ENCODE assay signal across 8 cellular contexts in genomic region chr1:149843302-149844041, GRCh38. TPM values are rescaled to one million over a fixed set of nuclear protein-coding genes. Genes with fewer than 3 reads are reported as not detected.
DNase-seq lines count a peak whose midpoint lies in the region; ATAC-seq lines count a peak whose summit lies in the region.

No MANE protein-coding gene starts in this region.

- H3K36me3 ChIP-seq in iPS-20b (ENCODE audit: insufficient read depth, low read depth, low read length), result no peaks in the 10 kb centered on the region

- no peak for ATAC-seq in activated CD8-positive, alpha-beta memory T cell treated with anti-CD3 and anti-CD28 coated beads, Interleukin-2, amount 10 ng/mL, durations not matched to agents 7 days and 5 days
- ATAC-seq in stimulated activated memory B cell treated with anti-CD40 and anti-IgM and Interleukin-4, amounts not matched to agents 10 μg/mL and 1 μg/mL and 100 μg/mL, for 72 hours, result no peak

- H3K36me3 Mint-ChIP-seq in activated CD8-positive, alpha-beta memory T cell treated with anti-CD3 and anti-CD28 coated beads, Interleukin-2, amount 10 ng/mL, durations not matched to agents 7 days and 5 days, result peaks cover 37% of the 10 kb centered on the region
- H3K36me3 Mint-ChIP-seq in activated naive CD8-positive, alpha-beta T cell treated with anti-CD3 and anti-CD28 coated beads for 36 hours, result peaks cover 27% of the 10 kb centered on the region
- H3K36me3 Mint-ChIP-seq in stimulated activated memory B cell treated with anti-CD40 and anti-IgM and Interleukin-4, amounts not matched to agents 10 μg/mL and 1 μg/mL and 100 μg/mL, for 72 hours, result peaks cover 34% of the 10 kb centered on the region

- H3K27ac ChIP-seq in iPS-20b (ENCODE audit: low read length), result peak overlapping the region; percentile 81

- H3K4me3 Mint-ChIP-seq in activated CD8-positive, alpha-beta memory T cell treated with anti-CD3 and anti-CD28 coated beads, Interleukin-2, amount 10 ng/mL, durations not matched to agents 7 days and 5 days, result peak overlapping the region; percentile 95
- peak overlapping the region; percentile 88 for H3K4me3 Mint-ChIP-seq in activated naive CD8-positive, alpha-beta T cell treated with anti-CD3 and anti-CD28 coated beads for 36 hours
- H3K4me3 Mint-ChIP-seq in stimulated activated memory B cell treated with anti-CD40 and anti-IgM and Interleukin-4, amounts not matched to agents 10 μg/mL and 1 μg/mL and 100 μg/mL, for 72 hours, result peak overlapping the region; percentile 81

- no peaks in the 10 kb centered on the region for H3K27me3 Mint-ChIP-seq in activated CD8-positive, alpha-beta memory T cell treated with anti-CD3 and anti-CD28 coated beads, Interleukin-2, amount 10 ng/mL, durations not matched to agents 7 days and 5 days
- H3K27me3 Mint-ChIP-seq in activated naive CD8-positive, alpha-beta T cell treated with anti-CD3 and anti-CD28 coated beads for 36 hours, result no peaks in the 10 kb centered on the region
- H3K27me3 Mint-ChIP-seq in stimulated activated memory B cell treated with anti-CD40 and anti-IgM and Interleukin-4, amounts not matched to agents 10 μg/mL and 1 μg/mL and 100 μg/mL, for 72 hours, result no peaks in the 10 kb centered on the region

- H3K9me3 Mint-ChIP-seq in activated CD8-positive, alpha-beta memory T cell treated with anti-CD3 and anti-CD28 coated beads, Interleukin-2, amount 10 ng/mL, durations not matched to agents 7 days and 5 days (ENCODE audit: low read depth), result no peaks in the 10 kb centered on the region
- H3K9me3 Mint-ChIP-seq in activated naive CD8-positive, alpha-beta T cell treated with anti-CD3 and anti-CD28 coated beads for 36 hours, result no peaks in the 10 kb centered on the region
- H3K9me3 Mint-ChIP-seq in stimulated activated memory B cell treated with anti-CD40 and anti-IgM and Interleukin-4, amounts not matched to agents 10 μg/mL and 1 μg/mL and 100 μg/mL, for 72 hours, result no peaks in the 10 kb centered on the region

- no peaks in the 10 kb centered on the region for H3K9me3 ChIP-seq in iPS-20b (ENCODE audit: insufficient read depth, low read depth, low read length)

- H3K4me3 ChIP-seq in iPS-20b (ENCODE audit: low read length), result peak overlapping the region; percentile 99

- no peaks in the 10 kb centered on the region for H3K27me3 ChIP-seq in iPS-20b (ENCODE audit: insufficient read depth, low read length)

- peak overlapping the region; percentile 98 for H3K27ac Mint-ChIP-seq in activated CD8-positive, alpha-beta memory T cell treated with anti-CD3 and anti-CD28 coated beads, Interleukin-2, amount 10 ng/mL, durations not matched to agents 7 days and 5 days
- H3K27ac Mint-ChIP-seq in activated naive CD8-positive, alpha-beta T cell treated with anti-CD3 and anti-CD28 coated beads for 36 hours, result peak overlapping the region; percentile 95
- H3K27ac Mint-ChIP-seq in stimulated activated memory B cell treated with anti-CD40 and anti-IgM and Interleukin-4, amounts not matched to agents 10 μg/mL and 1 μg/mL and 100 μg/mL, for 72 hours, result peak overlapping the region; percentile 76

- peaks cover 26% of the 10 kb centered on the region for H3K4me1 ChIP-seq in iPS-20b (ENCODE audit: insufficient read depth, low read length)

- peak overlapping the region; percentile 98 for H3K9ac ChIP-seq in iPS-20b (ENCODE audit: low read depth, low read length)

- CTCF ChIA-PET in activated CD8-positive, alpha-beta memory T cell treated with anti-CD3 and anti-CD28 coated beads, Interleukin-2, amount 10 ng/mL, durations not matched to agents 7 days and 5 days (lab: Charles Lee), result no interaction called here

- peaks cover 39% of the 10 kb centered on the region for H3K4me1 Mint-ChIP-seq in activated CD8-positive, alpha-beta memory T cell treated with anti-CD3 and anti-CD28 coated beads, Interleukin-2, amount 10 ng/mL, durations not matched to agents 7 days and 5 days
- H3K4me1 Mint-ChIP-seq in activated naive CD8-positive, alpha-beta T cell treated with anti-CD3 and anti-CD28 coated beads for 36 hours, result peaks cover 37% of the 10 kb centered on the region
- peaks cover 38% of the 10 kb centered on the region for H3K4me1 Mint-ChIP-seq in stimulated activated memory B cell treated with anti-CD40 and anti-IgM and Interleukin-4, amounts not matched to agents 10 μg/mL and 1 μg/mL and 100 μg/mL, for 72 hours

- DNase-seq in activated CD8-positive, alpha-beta memory T cell treated with anti-CD3 and anti-CD28 coated beads, Interleukin-2, amount 10 ng/mL, durations not matched to agents 7 days and 5 days, result peak; percentile 41
- no peak for DNase-seq in activated CD8-positive, alpha-beta memory T cell treated with anti-CD3 and anti-CD28 coated beads, Interleukin-2, amount 50 U/mL, for 4 hours
- no peak for DNase-seq in activated naive CD8-positive, alpha-beta T cell treated with anti-CD3 and anti-CD28 coated beads for 36 hours
- no peak for DNase-seq in NCI-H226
- DNase-seq in activated effector memory CD4-positive, alpha-beta T cell treated with anti-CD3 and anti-CD28 coated beads, Interleukin-2, amount 50 U/mL, for 16 hours, result no peak
- no peak for DNase-seq in effector CD8-positive, alpha-beta T cell (lab: John Stamatoyannopoulos, UW)

RNA-seq across cellular contexts. Expression of gene BOLA1, which starts 55.9 kb away (rescaled TPM):
- total RNA-seq in activated CD8-positive, alpha-beta memory T cell treated with anti-CD3 and anti-CD28 coated beads, Interleukin-2, amount 10 ng/mL, durations not matched to agents 7 days and 5 days, result 10 to 100 TPM; 24.4 to 28.6 TPM
- total RNA-seq in activated naive CD8-positive, alpha-beta T cell treated with anti-CD3 and anti-CD28 coated beads for 36 hours, result 10 to 100 TPM; 20.6 to 22.6 TPM
